ENCODE assay signal across 22 cellular contexts in the genomic region with DNA sequence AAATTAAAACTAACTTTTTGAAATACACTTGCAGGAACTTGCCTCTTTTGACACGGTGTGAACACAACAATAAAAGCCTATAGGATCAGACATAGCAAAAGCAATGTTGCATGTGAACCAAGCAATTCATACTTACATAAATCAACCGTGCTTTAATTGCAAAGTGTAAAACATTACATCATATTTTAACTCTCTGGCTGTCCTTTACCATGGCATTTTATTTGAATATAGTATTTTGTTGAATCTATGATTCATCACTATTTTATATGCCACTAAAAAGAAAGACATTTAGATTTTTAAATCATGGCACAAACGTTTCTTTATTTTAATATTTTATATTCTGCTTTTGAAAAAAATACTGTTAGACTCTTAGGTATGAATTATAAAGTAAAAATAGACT.
"Had no signal": no experiment of that assay in that cellular context is flagged by ENCODE, and none has a peak within 500 bp of the region (broad histone marks: within the 10 kb centered on the region; RNA-seq: fewer than 3 reads in every experiment).

No MANE protein-coding gene starts in this region.

- H3K4me1 ChIP-seq: colonic mucosa, esophagus squamous epithelium, gastrocnemius medialis, heart right ventricle, left lung, lower lobe of right lung had no signal

- FAIRE-seq: islet of Langerhans, keratinocyte had no signal

- H3K4me3 ChIP-seq: colonic mucosa, esophagus squamous epithelium, gastrocnemius medialis, heart right ventricle, left lung, lower lobe of right lung had no signal

- ATAC-seq: esophagus mucosa, gastrocnemius medialis, heart right ventricle, left cardiac atrium, left lung, left ventricle myocardium superior, lower lobe of right lung had no signal

- DNase-seq: colonic mucosa; cortex of kidney; effector CD8-positive, alpha-beta T cell; erythroblast; esophagus squamous epithelium; foreskin fibroblast; foreskin melanocyte; gastrocnemius medialis; glutamatergic neuron; head of caudate nucleus; heart right ventricle; hippocampal formation; left cardiac atrium; left lung; left ventricle myocardium superior; lower lobe of right lung; mesenchymal stem cell; midbrain had no signal

- H3K27ac ChIP-seq: colonic mucosa, epithelial cell of prostate, esophagus squamous epithelium, gastrocnemius medialis, heart right ventricle, left lung, lower lobe of right lung had no signal

- H3K27me3 ChIP-seq: colonic mucosa, esophagus squamous epithelium, gastrocnemius medialis, heart right ventricle, left lung had no signal

- H3K36me3 ChIP-seq: colonic mucosa, esophagus squamous epithelium, gastrocnemius medialis, heart right ventricle, left lung, lower lobe of right lung had no signal

- H3K9me3 ChIP-seq: colonic mucosa, gastrocnemius medialis, lower lobe of right lung had no signal
